In genomic region chr11:65410936-65411680, GRCh38 we compare ENCODE assay signal across 25 cellular contexts. TPM values are rescaled to one million over a fixed set of nuclear protein-coding genes. Genes with fewer than 3 reads are reported as not detected.
DNase-seq lines count a peak whose midpoint lies in the region; ATAC-seq and TF ChIP-seq lines count a peak whose summit lies in the region.
"Had no signal": no experiment of that assay in that cellular context is flagged by ENCODE, and none has a peak within 500 bp of the region (broad histone marks: within the 10 kb centered on the region; RNA-seq: fewer than 3 reads in every experiment).

No MANE protein-coding gene starts in this region.

- peaks cover 59% of the 10 kb centered on the region for H3K36me3 Mint-ChIP-seq in Caco-2 (ENCODE audit: insufficient read depth, unreplicated experiment)
- peaks cover 22% of the 10 kb centered on the region for H3K36me3 Mint-ChIP-seq in T-helper 2 cell treated with Interferon-gamma antibody and Interleukin-4, amounts not matched to agents 5 μg/mL and 100 μg/mL, for 36 hours (ENCODE audit: low read depth)

- H3K9me3 ChIP-seq in Caco-2: no peaks in the 10 kb centered on the region
- H3K9me3 ChIP-seq: body of pancreas, thoracic aorta had no signal

- no peaks in the 10 kb centered on the region; the same call in none of the 2 replicates for H3K36me3 ChIP-seq in Caco-2 (ENCODE audit: control insufficient read depth, insufficient read depth, low read length)

- ATAC-seq in sciatic nerve: no peak
- ATAC-seq in GM21447 (IDR thresholded peaks at IDR 0.05; ENCODE audit: unreplicated experiment): no peak
- ATAC-seq: activated naive CD8-positive, alpha-beta T cell treated with anti-CD3 and anti-CD28 coated beads, Interleukin-2, amount 50 U/mL, for 24 hours; body of pancreas; T-cell had no signal

- DNase-seq in Caco-2 (peak in 1 of 2 experiments; percentile 32), RWPE1 (ENCODE audit: low spot score) (no peak), islet precursor cell (peak; percentile 43), sciatic nerve (ENCODE audit: low spot score) (peak; percentile 59), NCI-H1048 (lab: John Stamatoyannopoulos, UW) (no peak), GF-D8 (lab: John Stamatoyannopoulos, UW) (no peak)
- DNase-seq in T-helper 2 cell treated with Interferon-gamma antibody and Interleukin-4, amounts not matched to agents 5 μg/mL and 100 μg/mL, for 36 hours (ENCODE audit: low spot score): no peak
- DNase-seq: activated CD4-positive, alpha-beta T cell treated with anti-CD3 and anti-CD28 coated beads for 4 hours; activated naive CD8-positive, alpha-beta T cell treated with anti-CD3 and anti-CD28 coated beads, Interleukin-2, amount 50 U/mL, for 24 hours; body of pancreas; CD4-positive, alpha-beta memory T cell; effector CD8-positive, alpha-beta T cell; Kasumi-1; midbrain; NCI-H1930; NCI-H226; NCI-H82; SIG-M5; stimulated activated CD4-positive, alpha-beta T cell treated with anti-CD3 and anti-CD28 coated beads, Interleukin-1b, Interleukin-23, amount 100 ng/mL, for 48 hours; stimulated activated naive CD4-positive, alpha-beta T cell had no signal

- peak overlapping the region; percentile 17 for H3K27ac Mint-ChIP-seq in Caco-2 (ENCODE audit: unreplicated experiment)
- no peak overlapping the region for H3K27ac Mint-ChIP-seq in T-helper 2 cell treated with Interferon-gamma antibody and Interleukin-4, amounts not matched to agents 5 μg/mL and 100 μg/mL, for 36 hours
- H3K27ac Mint-ChIP-seq: activated naive CD8-positive, alpha-beta T cell treated with anti-CD3 and anti-CD28 coated beads, Interleukin-2, amount 50 U/mL, for 24 hours; nephron; T-cell had no signal

- no TSS peak for BruUV-seq in Caco-2 (replicated peaks; lab: Mats Ljungman, UMichigan)

- H3K4me1 ChIP-seq in Caco-2: peaks cover 7% of the 10 kb centered on the region

- H3K27me3 ChIP-seq in Caco-2 (replicated peaks; ENCODE audit: control insufficient read depth, insufficient read depth, low read length): no peaks in the 10 kb centered on the region
- H3K27me3 ChIP-seq: body of pancreas had no signal

- CTCF ChIA-PET in Caco-2 (lab: Charles Lee) (no interaction called here), RWPE1 (lab: Yijun Ruan, JAX) (interaction anchor here (0.6 kb wide), 1 partner anchor 199 kb away, joined by 4 read pairs; no protein-coding TSS in a partner anchor)

- intact Hi-C loops in Caco-2 (cut with micrococcal nuclease; ENCODE audit: unreplicated experiment) (no loop called here), sciatic nerve (cut with DNase I) (no loop called here)

- POLR2A ChIA-PET in Caco-2 (lab: Charles Lee) (no interaction called here), RWPE1 (lab: Yijun Ruan, JAX; ENCODE audit: low non-redundant PET) (no interaction called here)

- 0 out of 2 replicates have a peak overlapping the region, but pooled peaks have one; percentile 37 for H3K27ac ChIP-seq in RWPE1
- H3K27ac ChIP-seq: thoracic aorta had no signal

- H3K4me1 Mint-ChIP-seq in Caco-2 (ENCODE audit: low read depth, unreplicated experiment): peaks cover 9% of the 10 kb centered on the region
- peaks cover 4% of the 10 kb centered on the region for H3K4me1 Mint-ChIP-seq in T-helper 2 cell treated with Interferon-gamma antibody and Interleukin-4, amounts not matched to agents 5 μg/mL and 100 μg/mL, for 36 hours (ENCODE audit: low read depth)

- no peaks in the 10 kb centered on the region for H3K27me3 Mint-ChIP-seq in Caco-2 (ENCODE audit: insufficient read depth, unreplicated experiment)
- H3K27me3 Mint-ChIP-seq in T-helper 2 cell treated with Interferon-gamma antibody and Interleukin-4, amounts not matched to agents 5 μg/mL and 100 μg/mL, for 36 hours (ENCODE audit: low read depth): no peaks in the 10 kb centered on the region
- H3K27me3 Mint-ChIP-seq: activated naive CD8-positive, alpha-beta T cell treated with anti-CD3 and anti-CD28 coated beads, Interleukin-2, amount 50 U/mL, for 24 hours; CD4-positive, alpha-beta memory T cell; T-cell had no signal

- TF ChIP-seq CTCF in Caco-2 (IDR thresholded peaks at IDR 0.05; ENCODE audit: insufficient read depth in 1 of 2, low read depth in 1 of 2, low read length in 1 of 2, severe bottlenecking in 1 of 2, unreplicated experiment in 1 of 2): no peak
- TF ChIP-seq CTCF in RWPE1 (conservative IDR thresholded peaks at IDR 0.05; ENCODE audit: low read depth): no peak

- no peak overlapping the region for H3K4me3 ChIP-seq in Caco-2 (ENCODE audit: low read depth, low read length)
- H3K4me3 ChIP-seq: body of pancreas, thoracic aorta had no signal

- no peaks in the 10 kb centered on the region for H3K9me3 Mint-ChIP-seq in Caco-2 (ENCODE audit: unreplicated experiment)
- H3K9me3 Mint-ChIP-seq in T-helper 2 cell treated with Interferon-gamma antibody and Interleukin-4, amounts not matched to agents 5 μg/mL and 100 μg/mL, for 36 hours: no peaks in the 10 kb centered on the region
- H3K9me3 Mint-ChIP-seq: activated naive CD8-positive, alpha-beta T cell treated with anti-CD3 and anti-CD28 coated beads, Interleukin-2, amount 50 U/mL, for 24 hours; CD4-positive, alpha-beta memory T cell; nephron; T-cell had no signal

- H3K4me3 Mint-ChIP-seq in Caco-2 (ENCODE audit: unreplicated experiment): no peak overlapping the region
- H3K4me3 Mint-ChIP-seq in T-helper 2 cell treated with Interferon-gamma antibody and Interleukin-4, amounts not matched to agents 5 μg/mL and 100 μg/mL, for 36 hours: no peak overlapping the region
- H3K4me3 Mint-ChIP-seq: activated naive CD8-positive, alpha-beta T cell treated with anti-CD3 and anti-CD28 coated beads, Interleukin-2, amount 50 U/mL, for 24 hours; CD4-positive, alpha-beta memory T cell; nephron; T-cell had no signal

RNA-seq across cellular contexts. Expression of gene NEAT1, which starts 11.5 kb away (rescaled TPM):
- total RNA-seq in Caco-2 (2022) (235 and 254 TPM in 2 replicates), sciatic nerve (1,255 TPM)

RNA-seq across cellular contexts. Expression of gene FRMD8, which starts 24.7 kb away (rescaled TPM):
- 35.1 and 38.2 TPM in 2 replicates for total RNA-seq in Caco-2 (2022)
- 65.9 TPM for total RNA-seq in sciatic nerve

RNA-seq across cellular contexts. Expression of gene SLC25A45, which starts 28.7 kb away (rescaled TPM):
- total RNA-seq in Caco-2 (2022): 8.1 and 8.5 TPM in 2 replicates
- total RNA-seq in sciatic nerve: 12.0 TPM

RNA-seq across cellular contexts. Expression of gene TIGD3, which starts 56.6 kb away (rescaled TPM):
- 3.0 and 3.2 TPM in 2 replicates for total RNA-seq in Caco-2 (2022)
- not detected for total RNA-seq in sciatic nerve
- total RNA-seq: body of pancreas, skeletal muscle tissue, thoracic aorta had no signal

Comparison
In these comparisons a context has a peak if more than half of its experiments do, and no peak if none do; other contexts are left out.
1. DNase-seq: peak in islet precursor cell (single experiment) and sciatic nerve (single experiment); none in RWPE1 (single experiment), NCI-H1048 (single experiment), T-helper 2 cell treated with Interferon-gamma antibody and Interleukin-4, amounts not matched to agents 5 μg/mL and 100 μg/mL, for 36 hours (single experiment) and GF-D8 (single experiment).